In genomic region chr2:54859997-54860701, GRCh38 we compare ENCODE assay signal across 16 cellular contexts.
DNase-seq lines count a peak whose midpoint lies in the region; ATAC-seq, FAIRE-seq and TF ChIP-seq lines count a peak whose summit lies in the region.
"Had no signal": no experiment of that assay in that cellular context is flagged by ENCODE, and none has a peak within 500 bp of the region (broad histone marks: within the 10 kb centered on the region; RNA-seq: fewer than 3 reads in every experiment).

No MANE protein-coding gene starts in this region.

- TF ChIP-seq EP300 in A549 (IDR thresholded peaks at IDR 0.05): no peak
- TF ChIP-seq EP300 in SK-N-SH (IDR thresholded peaks at IDR 0.05; ENCODE audit: borderline replicate concordance in 1 of 2, low read depth in 1 of 2, low read length in 1 of 2): peak in 1 of 2 experiments; percentile 58; a peak in 2 of 4 replicates

- no peak overlapping the region; the same call in 1 of the 2 replicates for H3K9ac ChIP-seq in SK-N-SH

- no peaks in the 10 kb centered on the region for H3K36me3 ChIP-seq in SK-N-SH (replicated peaks in 1 of 2; ENCODE audit: control insufficient read depth in 1 of 2, insufficient read depth in 2 of 2, low read length in 1 of 2)

- DNase-seq in A549 (ENCODE audit: low read depth in 1 of 2, low spot score in 1 of 2) (peak; percentile 45 to 55), HFF-Myc (ENCODE audit: extremely low read depth, low read depth) (peak; percentile 66), SK-N-SH (no peak), foreskin fibroblast (peak; percentile 60 to 80), NCI-H1436 treated with DMSO at 0.1 percent for 48 hours (lab: John Stamatoyannopoulos, UW) (no peak), NCI-H1105 treated with DMSO at 0.1 percent for 48 hours (lab: John Stamatoyannopoulos, UW) (no peak)
- no peak for DNase-seq in stimulated activated CD4-positive, alpha-beta T cell treated with anti-CD3 and anti-CD28 coated beads, Interleukin-4, amount 100 ng/mL, for 4 hours
- no peak for DNase-seq in effector CD4-positive, alpha-beta T cell
- DNase-seq: activated CD8-positive, alpha-beta T cell treated with anti-CD3 and anti-CD28 coated beads for 36 hours; activated naive CD4-positive, alpha-beta T cell treated with anti-CD3 and anti-CD28 coated beads, Interleukin-2, amount 50 U/mL, for 16 hours; AML-193; endodermal cell; GF-D8; naive B cell; NCI-H526 treated with DMSO at 0.1 percent for 48 hours; stimulated activated naive B cell treated with anti-CD40 and anti-IgM and Interleukin-4, amounts not matched to agents 10 μg/mL and 1 μg/mL and 100 μg/mL, for 72 hours had no signal

- no peak overlapping the region for H3K4me3 ChIP-seq in A549
- no peak overlapping the region for H3K4me3 ChIP-seq in HFF-Myc (replicated peaks; ENCODE audit: low read depth, low read length)
- no peak overlapping the region for H3K4me3 ChIP-seq in SK-N-SH (ENCODE audit: low read depth in 2 of 2, low read length in 1 of 2)
- no peak overlapping the region for H3K4me3 ChIP-seq in foreskin fibroblast (ENCODE audit: low read depth in 1 of 2, low read length in 2 of 2)

- ATAC-seq in A549: peak; percentile 67 to 87
- ATAC-seq: activated CD8-positive, alpha-beta T cell treated with anti-CD3 and anti-CD28 coated beads for 36 hours; stimulated activated naive B cell treated with anti-CD40 and anti-IgM and Interleukin-4, amounts not matched to agents 10 μg/mL and 1 μg/mL and 100 μg/mL, for 72 hours had no signal

- no peak for FAIRE-seq in A549 (lab: Jason Lieb, UNC)

- WGBS in A549 (ENCODE audit: missing lambda C conversion rate): 40% methylated on average over 7 of the region's 7 CpGs
- 52% methylated on average over 7 of the region's 7 CpGs for WGBS in SK-N-SH (ENCODE audit: low lambda C conversion rate)

- POLR2A ChIA-PET in A549 (lab: Yijun Ruan, JAX) (no interaction called here), SK-N-SH (lab: Yijun Ruan, JAX) (no interaction called here)

- TF ChIP-seq CTCF in A549 (IDR thresholded peaks at IDR 0.05) (no peak), HFF-Myc (IDR thresholded peaks at IDR 0.05; ENCODE audit: low read depth, low read length, missing control alignments) (no peak), SK-N-SH (IDR thresholded peaks at IDR 0.05) (no peak), foreskin fibroblast (IDR thresholded peaks at IDR 0.05; ENCODE audit: low read depth, low read length) (no peak)

- CTCF ChIA-PET in A549 (lab: Yijun Ruan, JAX): interaction anchor here (1.1 to 1.7 kb wide), 8 partner anchors 10 to 315 kb away, joined by 3 to 11 read pairs (median 4); no protein-coding TSS in a partner anchor
- CTCF ChIA-PET in SK-N-SH (lab: Yijun Ruan, JAX): interaction anchor here (1.1 to 1.9 kb wide), 3 partner anchors 14 to 41 kb away, joined by 3 to 11 read pairs (median 4); no protein-coding TSS in a partner anchor

- H3K27me3 ChIP-seq in SK-N-SH (ENCODE audit: insufficient read depth): no peaks in the 10 kb centered on the region

- H3K79me2 ChIP-seq in SK-N-SH (ENCODE audit: insufficient read depth): no peaks in the 10 kb centered on the region

- H3K4me2 ChIP-seq in A549: peak overlapping the region; percentile 33
- peak overlapping the region; percentile 71 for H3K4me2 ChIP-seq in SK-N-SH

- H4K20me1 ChIP-seq in SK-N-SH (ENCODE audit: insufficient read depth): no peaks in the 10 kb centered on the region

- H3K4me1 ChIP-seq in A549: peaks cover 32% of the 10 kb centered on the region
- H3K4me1 ChIP-seq in SK-N-SH (ENCODE audit: control insufficient read depth in 1 of 2, insufficient read depth in 2 of 2, low read depth in 1 of 2, low read length in 1 of 2): peaks cover 0 to 16% of the 10 kb centered on the region in 2 experiments; a peak in 3 of 4 replicates

- H3K9me3 ChIP-seq in A549 (no peaks in the 10 kb centered on the region), SK-N-SH (no peaks in the 10 kb centered on the region)

- no peak for TF ChIP-seq POLR2A in A549 (IDR thresholded peaks at IDR 0.05; ENCODE audit: low read length)

- no peaks in the 10 kb centered on the region for H3K9me2 ChIP-seq in SK-N-SH

- TF ChIP-seq RAD21 in A549 (conservative IDR thresholded peaks at IDR 0.05 in 1 of 2, IDR thresholded peaks at IDR 0.05 in 1 of 2) (no peak; a peak in 1 of 5 replicates), SK-N-SH (IDR thresholded peaks at IDR 0.05; ENCODE audit: low read length) (no peak)

- H3F3A ChIP-seq in SK-N-SH (replicated peaks; ENCODE audit: insufficient read depth): peaks cover 7% of the 10 kb centered on the region

- peak overlapping the region; percentile 47 for H2AFZ ChIP-seq in SK-N-SH (ENCODE audit: low read depth)

- peak overlapping the region; percentile 17 to 81; a peak in 4 of 6 replicates for H3K27ac ChIP-seq in A549
- H3K27ac ChIP-seq in SK-N-SH (ENCODE audit: low read depth in 2 of 2, low read length in 1 of 2): peak overlapping the region in 1 of 2 experiments; percentile 80; a peak in 3 of 4 replicates

TF ChIP-seq in A549, 52 proteins besides CTCF, POLR2A, EP300 and RAD21:
- TF ChIP-seq HOXB13 (CRISPR knock-in tag; IDR thresholded peaks at IDR 0.05; ENCODE audit: low read depth) (no peak), FOSL2 (IDR thresholded peaks at IDR 0.05) (peak; percentile 54; the same call in 1 of the 2 replicates), FOSL2 (CRISPR knock-in tag; IDR thresholded peaks at IDR 0.05) (peak; percentile 33; the same call in 1 of the 2 replicates)

TF ChIP-seq in SK-N-SH, 30 proteins besides CTCF, POLR2A, EP300 and RAD21 (continues in another document):
- peak; percentile 80 for TF ChIP-seq NFIC (IDR thresholded peaks at IDR 0.05; ENCODE audit: borderline replicate concordance)
- no peak for TF ChIP-seq ELF1 (IDR thresholded peaks at IDR 0.05)
- no peak for TF ChIP-seq FOXM1 (IDR thresholded peaks at IDR 0.05; ENCODE audit: low read depth)
- TF ChIP-seq RFX5 (IDR thresholded peaks at IDR 0.05; ENCODE audit: low read length): no peak
- TF ChIP-seq RXRA (IDR thresholded peaks at IDR 0.05; ENCODE audit: borderline replicate concordance, low read depth): peak; percentile 55; the same call in 1 of the 2 replicates
- no peak for TF ChIP-seq YY1 (IDR thresholded peaks at IDR 0.05; ENCODE audit: low read depth)
- no peak for TF ChIP-seq REST (IDR thresholded peaks at IDR 0.05; ENCODE audit: low read depth, low read length)
- no peak for TF ChIP-seq SIN3A (IDR thresholded peaks at IDR 0.05; ENCODE audit: borderline replicate concordance, low read depth, low read length)
- no peak for TF ChIP-seq IRF3 (IDR thresholded peaks at IDR 0.05; ENCODE audit: low read depth, low read length)
- TF ChIP-seq TAF1 (IDR thresholded peaks at IDR 0.05; ENCODE audit: borderline replicate concordance, low read depth, low read length): no peak
- TF ChIP-seq PBX3 (IDR thresholded peaks at IDR 0.05): peak; percentile 67
- TF ChIP-seq, protein P1, sequence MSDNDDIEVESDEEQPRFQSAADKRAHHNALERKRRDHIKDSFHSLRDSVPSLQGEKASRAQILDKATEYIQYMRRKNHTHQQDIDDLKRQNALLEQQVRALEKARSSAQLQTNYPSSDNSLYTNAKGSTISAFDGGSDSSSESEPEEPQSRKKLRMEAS (IDR thresholded peaks at IDR 0.05; ENCODE audit: low read depth): 0 out of 2 replicates have a peak, but pooled peaks have one; percentile 22
- TF ChIP-seq MEF2A (IDR thresholded peaks at IDR 0.05; ENCODE audit: borderline replicate concordance, low read depth): peak; percentile 69; the same call in 1 of the 2 replicates
- no peak for TF ChIP-seq RCOR1 (IDR thresholded peaks at IDR 0.05; ENCODE audit: low read length)
- TF ChIP-seq GATA2 (CRISPR knock-in tag; IDR thresholded peaks at IDR 0.05): no peak

Comparison
In these comparisons a context has a peak if more than half of its experiments do, and no peak if none do; other contexts are left out.
1. DNase-seq: peak in A549 (2 of 2), HFF-Myc (single experiment) and foreskin fibroblast (2 of 2); none in SK-N-SH (single experiment), stimulated activated CD4-positive, alpha-beta T cell treated with anti-CD3 and anti-CD28 coated beads, Interleukin-4, amount 100 ng/mL, for 4 hours (0 of 2), NCI-H1436 treated with DMSO at 0.1 percent for 48 hours (single experiment), NCI-H1105 treated with DMSO at 0.1 percent for 48 hours (single experiment) and effector CD4-positive, alpha-beta T cell (single experiment).